Comparison of ENCODE assay signal across 8 cellular contexts in genomic region chr12:6323340-6323994, GRCh38. TPM values are rescaled to one million over a fixed set of nuclear protein-coding genes. Genes with fewer than 3 reads are reported as not detected.
DNase-seq lines count a peak whose midpoint lies in the region; ATAC-seq and TF ChIP-seq lines count a peak whose summit lies in the region.

No MANE protein-coding gene starts in this region.

- CTCF ChIA-PET in BJ (lab: Yijun Ruan, JAX), result interaction anchor here (0.5 to 2.5 kb wide), 18 partner anchors 9 to 335 kb away, joined by 3 to 13 read pairs (median 4); partner anchors contain the start of genes GAPDH and PLEKHG6

- peak; percentile 73 for ATAC-seq in GM18502 (IDR thresholded peaks at IDR 0.05; ENCODE audit: poor library complexity, unreplicated experiment)
- ATAC-seq in right cardiac atrium, result peak; percentile 48 to 60
- ATAC-seq in HG02885 (IDR thresholded peaks at IDR 0.05; ENCODE audit: poor library complexity, unreplicated experiment), result no peak

- 16% methylated on average over 14 of the region's 14 CpGs for WGBS in right cardiac atrium

- TF ChIP-seq CTCF in BJ (IDR thresholded peaks at IDR 0.05; ENCODE audit: insufficient read depth, low read depth, low read length), result peak; percentile 75

- H3K27me3 ChIP-seq in BJ (ENCODE audit: control insufficient read depth, insufficient read depth, low read length) (no peaks in the 10 kb centered on the region), right cardiac atrium (ENCODE audit: control insufficient read depth, insufficient read depth) (no peaks in the 10 kb centered on the region)

- no peaks in the 10 kb centered on the region for H3K9me3 ChIP-seq in right cardiac atrium (ENCODE audit: control insufficient read depth, low read length)

- POLR2A ChIA-PET in BJ (lab: Charles Lee), result interaction anchor here (0.6 to 1.6 kb wide), 4 partner anchors 12 to 142 kb away, joined by 3 to 8 read pairs (median 4); partner anchors contain the start of genes LTBR and TNFRSF1A

- intact Hi-C loops in right cardiac atrium (cut with DNase I), result loop anchor here in 2 of 4 donors (10.0 kb wide), 1 partner anchor 141 kb away; no protein-coding TSS in a partner anchor

- H3K4me3 ChIP-seq in BJ (ENCODE audit: low read depth, low read length) (no peak overlapping the region), right cardiac atrium (ENCODE audit: low read length) (no peak overlapping the region)

- DNase-seq in BJ (ENCODE audit: low read depth) (peak; percentile 74), HS-27A (ENCODE audit: low read depth) (peak; percentile 83), RPMI7951 (ENCODE audit: low read depth) (peak; percentile 92), astrocyte of the hippocampus (ENCODE audit: low read depth, low spot score) (peak; percentile 92), right cardiac atrium (peak in 1 of 3 donors; percentile 79), renal cortical epithelial cell (ENCODE audit: low read depth) (peak; percentile 97)

- peaks cover 15% of the 10 kb centered on the region for H3K36me3 ChIP-seq in BJ (ENCODE audit: control insufficient read depth, insufficient read depth, low read length)

- peak overlapping the region; percentile 95 for H3K27ac ChIP-seq in right cardiac atrium (ENCODE audit: low read length)

- peaks cover 14% of the 10 kb centered on the region for H3K4me1 ChIP-seq in right cardiac atrium (ENCODE audit: control insufficient read depth, insufficient read depth, low read length)

RNA-seq across cellular contexts. Expression of gene PLEKHG6, which starts 13.0 kb away (rescaled TPM):
- 0.10 TPM in 1 of 2 replicates, not detected in the other for polyA plus RNA-seq in BJ (2011; rRNA removed)
- polyA minus RNA-seq in BJ (2011; rRNA and poly(A)+ RNA removed), result 0.43 TPM in 1 of 2 replicates, not detected in the other
- not detected in 2 replicates for total RNA-seq in RPMI7951 (2014; rRNA removed; shearing (Covaris generic))
- under 1 TPM in 1 of 4 donors, not detected in 3; 0.64 TPM for total RNA-seq in right cardiac atrium
- polyA plus RNA-seq in right cardiac atrium, result 1.5 TPM
- total RNA-seq in renal cortical epithelial cell, result 1.4 and 2.7 TPM in 2 replicates

RNA-seq across cellular contexts. Expression of gene TNFRSF1A, which starts 18.4 kb away (rescaled TPM):
- polyA plus RNA-seq in BJ (2011; rRNA removed) (170 and 217 TPM in 2 replicates), right cardiac atrium (41.3 TPM)
- 134 and 147 TPM in 2 replicates for polyA minus RNA-seq in BJ (2011; rRNA and poly(A)+ RNA removed)
- total RNA-seq in RPMI7951 (2014; rRNA removed; shearing (Covaris generic)), result 91.2 and 124 TPM in 2 replicates
- total RNA-seq in right cardiac atrium (100 to 1,000 TPM in 1 of 4 donors, 10 to 100 TPM in 3; 65.6 to 103 (median 75.9) TPM), renal cortical epithelial cell (42.5 and 159 TPM in 2 replicates)

RNA-seq across cellular contexts. Expression of gene SCNN1A, which starts 51.9 kb away (rescaled TPM):
- polyA plus RNA-seq in BJ (2011; rRNA removed) (0.18 and 0.36 TPM in 2 replicates), right cardiac atrium (0.23 TPM)
- polyA minus RNA-seq in BJ (2011; rRNA and poly(A)+ RNA removed), result 0.57 TPM in 1 of 2 replicates, not detected in the other
- total RNA-seq in RPMI7951 (2014; rRNA removed; shearing (Covaris generic)), result not detected in 2 replicates
- total RNA-seq in right cardiac atrium (under 1 TPM; 0.08 to 0.80 (median 0.50) TPM), renal cortical epithelial cell (57.5 and 243 TPM in 2 replicates)

Comparison
In these comparisons a context has a peak if more than half of its experiments do, and no peak if none do; other contexts are left out.
1. RNA of gene SCNN1A, which starts 51.9 kb away (total RNA-seq): 57.5 to 243 TPM in renal cortical epithelial cell; 0.08 to 0.80 TPM in right cardiac atrium and not detected in RPMI7951; every median in the first group is over 10 times any median in the second.